Comparison of ENCODE assay signal across 33 cellular contexts in genomic region chr15:74138642-74139041, GRCh38. TPM values are rescaled to one million over a fixed set of nuclear protein-coding genes. Genes with fewer than 3 reads are reported as not detected.
"Had no signal": no experiment of that assay in that cellular context is flagged by ENCODE, and none has a peak within 500 bp of the region (broad histone marks: within the 10 kb centered on the region; RNA-seq: fewer than 3 reads in every experiment).

No MANE protein-coding gene starts in this region.

- ATAC-seq: heart left ventricle; mucosa of descending colon; naive thymus-derived CD4-positive, alpha-beta T cell; natural killer cell treated with Interleukin-12 subunit alpha and Interleukin-12 subunit beta and Interleukin-15 and Interleukin-18, amount 100 ng/mL, for 72 hours; psoas muscle; right lobe of liver; stimulated activated memory B cell treated with anti-CD40 and anti-IgM and Interleukin-4, amounts not matched to agents 10 μg/mL and 1 μg/mL and 100 μg/mL, for 72 hours; stimulated activated naive CD8-positive, alpha-beta T cell treated with anti-CD3 and anti-CD28 coated beads, Interleukin-15, amount 100 ng/mL, for 72 hours; upper lobe of right lung had no signal

- H3K4me3 Mint-ChIP-seq: memory B cell; natural killer cell treated with Interleukin-12 subunit alpha and Interleukin-12 subunit beta and Interleukin-15 and Interleukin-18, amount 100 ng/mL, for 72 hours; stimulated activated memory B cell treated with anti-CD40 and anti-IgM and Interleukin-4, amounts not matched to agents 10 μg/mL and 1 μg/mL and 100 μg/mL, for 72 hours; stimulated activated naive CD8-positive, alpha-beta T cell treated with anti-CD3 and anti-CD28 coated beads, Interleukin-15, amount 100 ng/mL, for 72 hours had no signal

- DNase-seq: heart left ventricle; hypothalamus; immature natural killer cell; kidney; left ventricle myocardium inferior; midbrain; mucosa of descending colon; naive thymus-derived CD4-positive, alpha-beta T cell; occipital lobe; psoas muscle; right lobe of liver; stimulated activated CD4-positive, alpha-beta T cell treated with anti-CD3 and anti-CD28 coated beads, Interleukin-1b, Interleukin-23, amount 100 ng/mL, for 48 hours; stimulated activated CD4-positive, alpha-beta T cell treated with anti-CD3 and anti-CD28 coated beads, Interleukin-2, amount 100 ng/mL, for 48 hours; stimulated activated CD4-positive, alpha-beta T cell treated with anti-CD3 and anti-CD28 coated beads, Interleukin-4, amount 100 ng/mL, for 4 hours; stimulated activated CD8-positive, alpha-beta memory T cell treated with anti-CD3 and anti-CD28 coated beads, Interleukin-4, amount 100 ng/mL, for 48 hours; stimulated activated naive CD4-positive, alpha-beta T cell treated with Interleukin-2 at 50 U/mL for 16 hours; stimulated activated naive CD8-positive, alpha-beta T cell treated with anti-CD3 and anti-CD28 coated beads, Interleukin-15, amount 100 ng/mL, for 72 hours; substantia nigra; transverse colon; upper lobe of right lung had no signal

- H3K36me3 Mint-ChIP-seq: immature natural killer cell; memory B cell; natural killer cell treated with Interleukin-12 subunit alpha and Interleukin-12 subunit beta and Interleukin-15 and Interleukin-18, amount 100 ng/mL, for 72 hours; neural progenitor cell; stimulated activated memory B cell treated with anti-CD40 and anti-IgM and Interleukin-4, amounts not matched to agents 10 μg/mL and 1 μg/mL and 100 μg/mL, for 72 hours had no signal

- H3K27me3 ChIP-seq: right atrium auricular region had no signal

- H3K4me3 ChIP-seq: heart left ventricle, left ventricle myocardium inferior, mucosa of descending colon, neural progenitor cell, psoas muscle, right atrium auricular region, right lobe of liver, smooth muscle cell, transverse colon, upper lobe of right lung had no signal

- H3K4me1 ChIP-seq: parathyroid adenoma, psoas muscle, upper lobe of right lung had no signal

- H3K9me3 ChIP-seq: heart left ventricle, left ventricle myocardium inferior, mucosa of descending colon, neutrophil, psoas muscle, right atrium auricular region, right lobe of liver, transverse colon, upper lobe of right lung had no signal

- H3K36me3 ChIP-seq: left ventricle myocardium inferior, neural progenitor cell, neutrophil, right atrium auricular region, right lobe of liver, transverse colon, upper lobe of right lung had no signal

- H3K9me3 Mint-ChIP-seq: immature natural killer cell; memory B cell; naive thymus-derived CD4-positive, alpha-beta T cell; natural killer cell treated with Interleukin-12 subunit alpha and Interleukin-12 subunit beta and Interleukin-15 and Interleukin-18, amount 100 ng/mL, for 72 hours; neural progenitor cell; stimulated activated memory B cell treated with anti-CD40 and anti-IgM and Interleukin-4, amounts not matched to agents 10 μg/mL and 1 μg/mL and 100 μg/mL, for 72 hours; stimulated activated naive CD8-positive, alpha-beta T cell treated with anti-CD3 and anti-CD28 coated beads, Interleukin-15, amount 100 ng/mL, for 72 hours had no signal

- H3K27ac ChIP-seq: neural progenitor cell, neutrophil, parathyroid adenoma, psoas muscle, right atrium auricular region, right lobe of liver, transverse colon, upper lobe of right lung had no signal

- H3K27ac Mint-ChIP-seq: immature natural killer cell; memory B cell; naive thymus-derived CD4-positive, alpha-beta T cell; natural killer cell treated with Interleukin-12 subunit alpha and Interleukin-12 subunit beta and Interleukin-15 and Interleukin-18, amount 100 ng/mL, for 72 hours; neural progenitor cell; stimulated activated memory B cell treated with anti-CD40 and anti-IgM and Interleukin-4, amounts not matched to agents 10 μg/mL and 1 μg/mL and 100 μg/mL, for 72 hours; stimulated activated naive CD8-positive, alpha-beta T cell treated with anti-CD3 and anti-CD28 coated beads, Interleukin-15, amount 100 ng/mL, for 72 hours had no signal

RNA-seq across cellular contexts. Expression of gene ISLR2, which starts 8.3 kb away (rescaled TPM):
- total RNA-seq: myocyte; naive thymus-derived CD4-positive, alpha-beta T cell; natural killer cell treated with Interleukin-12 subunit alpha and Interleukin-12 subunit beta and Interleukin-15 and Interleukin-18, amount 100 ng/mL, for 72 hours had no signal

RNA-seq across cellular contexts. Expression of gene ISLR, which starts 34.9 kb away (rescaled TPM):
- total RNA-seq: lung microvascular endothelial cell; naive thymus-derived CD4-positive, alpha-beta T cell; natural killer cell treated with Interleukin-12 subunit alpha and Interleukin-12 subunit beta and Interleukin-15 and Interleukin-18, amount 100 ng/mL, for 72 hours had no signal

RNA-seq across cellular contexts. Expression of gene GOLGA6A, which starts 56.3 kb away (rescaled TPM):
- total RNA-seq: heart left ventricle; left ventricle myocardium inferior; lung microvascular endothelial cell; mesenteric fat pad; mucosa of descending colon; myocyte; natural killer cell treated with Interleukin-12 subunit alpha and Interleukin-12 subunit beta and Interleukin-15 and Interleukin-18, amount 100 ng/mL, for 72 hours; occipital lobe; osteocyte; right atrium auricular region; temporal lobe; transverse colon; upper lobe of right lung had no signal
